Comparison of ENCODE assay signal across 8 cellular contexts in the genomic region with DNA sequence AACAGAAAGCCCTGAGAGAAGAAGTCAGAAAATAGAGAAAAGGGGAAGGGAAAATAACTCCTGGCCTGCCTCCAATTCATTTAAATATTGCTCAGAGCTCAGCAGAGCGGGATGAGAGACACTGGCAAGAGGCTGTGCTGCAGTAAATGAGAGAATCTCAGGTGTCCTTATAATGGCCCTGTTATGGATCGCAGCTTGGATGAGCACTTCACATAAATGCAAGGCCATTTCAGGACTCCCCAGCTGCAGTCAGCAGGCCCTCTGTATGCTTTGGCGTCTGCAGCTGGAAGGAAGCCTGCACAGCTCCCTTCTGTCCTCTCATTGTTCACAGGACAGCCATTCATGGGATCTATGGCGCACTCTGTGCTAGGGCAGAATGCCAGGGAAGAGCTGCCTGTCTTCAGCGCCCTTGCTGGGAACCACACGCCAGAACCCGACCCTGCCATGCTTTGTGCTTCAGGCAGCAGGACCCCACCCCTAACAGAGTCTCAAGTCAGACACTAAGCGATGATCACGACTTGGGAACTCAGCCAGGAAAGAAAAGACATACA. TPM values are rescaled to one million over a fixed set of nuclear protein-coding genes. Genes with fewer than 3 reads are reported as not detected.
DNase-seq lines count a peak whose midpoint lies in the region; ATAC-seq and TF ChIP-seq lines count a peak whose summit lies in the region.

No MANE protein-coding gene starts in this region.

- H3K4me3 ChIP-seq in gastroesophageal sphincter (peak overlapping the region in 1 of 2 donors; percentile 17), hepatocyte (no peak overlapping the region)

- peak; percentile 41 for DNase-seq in COLO668 (lab: John Stamatoyannopoulos, UW; ENCODE audit: unreplicated experiment)
- peak; percentile 83 for DNase-seq in MV-4-11 (lab: John Stamatoyannopoulos, UW)
- DNase-seq in retina: peak; percentile 59
- no peak for DNase-seq in hepatocyte (ENCODE audit: low spot score)
- no peak for DNase-seq in activated gamma-delta T cell (lab: John Stamatoyannopoulos, UW)

- no peaks in the 10 kb centered on the region for H3K79me2 ChIP-seq in hepatocyte

- no peak for TF ChIP-seq CTCF in gastroesophageal sphincter (IDR thresholded peaks at IDR 0.05)
- no peak for TF ChIP-seq CTCF in hepatocyte (IDR thresholded peaks at IDR 0.05; ENCODE audit: poor library complexity)

- H2AFZ ChIP-seq in hepatocyte: no peak overlapping the region

- H3K4me1 ChIP-seq in gastroesophageal sphincter: peaks cover 3 to 28% (median 16%) of the 10 kb centered on the region in 3 donors
- no peaks in the 10 kb centered on the region for H3K4me1 ChIP-seq in hepatocyte (ENCODE audit: insufficient read depth)

- TF ChIP-seq POLR2A in gastroesophageal sphincter (IDR thresholded peaks at IDR 0.05): no peak

- WGBS in gastroesophageal sphincter (ENCODE audit: low coverage in 1 of 2), 2 donors: 11 to 26% methylated on average over 4 to 6 of the region's 9 CpGs
- WGBS in hepatocyte (ENCODE audit: low lambda C conversion rate, missing lambda C conversion rate): 54% methylated on average over 9 of the region's 9 CpGs

- H3K27ac ChIP-seq in gastroesophageal sphincter (peak overlapping the region in 3 of 4 donors; percentile 35 to 75 (median 71)), hepatocyte (no peak overlapping the region)

- peak; percentile 93 for ATAC-seq in GM21576 (IDR thresholded peaks at IDR 0.05; ENCODE audit: unreplicated experiment)
- ATAC-seq in SK-N-SH treated with all-trans-retinoic acid at 6 μM for 48 hours: peak; percentile 82
- no peak for ATAC-seq in gastroesophageal sphincter

- no peaks in the 10 kb centered on the region for H3K27me3 ChIP-seq in gastroesophageal sphincter
- H3K27me3 ChIP-seq in hepatocyte: no peaks in the 10 kb centered on the region

- H3K4me2 ChIP-seq in hepatocyte: no peak overlapping the region

- H4K20me1 ChIP-seq in hepatocyte (ENCODE audit: insufficient read depth, poor library complexity, severe bottlenecking): no peaks in the 10 kb centered on the region

- H3K36me3 ChIP-seq in gastroesophageal sphincter (no peaks in the 10 kb centered on the region), hepatocyte (replicated peaks; ENCODE audit: insufficient read depth, low read depth) (no peaks in the 10 kb centered on the region)

- no peaks in the 10 kb centered on the region for H3K9me2 ChIP-seq in hepatocyte (replicated peaks; ENCODE audit: insufficient read depth)

- H3K9me3 ChIP-seq in gastroesophageal sphincter: no peaks in the 10 kb centered on the region
- H3K9me3 ChIP-seq in hepatocyte (ENCODE audit: low read depth): no peaks in the 10 kb centered on the region

- TF ChIP-seq EP300 in gastroesophageal sphincter (IDR thresholded peaks at IDR 0.05): no peak

TF ChIP-seq in SK-N-SH treated with all-trans-retinoic acid at 6 μM for 48 hours, 23 proteins besides CTCF, POLR2A, EP300 and RAD21:
- TF ChIP-seq, protein P1, sequence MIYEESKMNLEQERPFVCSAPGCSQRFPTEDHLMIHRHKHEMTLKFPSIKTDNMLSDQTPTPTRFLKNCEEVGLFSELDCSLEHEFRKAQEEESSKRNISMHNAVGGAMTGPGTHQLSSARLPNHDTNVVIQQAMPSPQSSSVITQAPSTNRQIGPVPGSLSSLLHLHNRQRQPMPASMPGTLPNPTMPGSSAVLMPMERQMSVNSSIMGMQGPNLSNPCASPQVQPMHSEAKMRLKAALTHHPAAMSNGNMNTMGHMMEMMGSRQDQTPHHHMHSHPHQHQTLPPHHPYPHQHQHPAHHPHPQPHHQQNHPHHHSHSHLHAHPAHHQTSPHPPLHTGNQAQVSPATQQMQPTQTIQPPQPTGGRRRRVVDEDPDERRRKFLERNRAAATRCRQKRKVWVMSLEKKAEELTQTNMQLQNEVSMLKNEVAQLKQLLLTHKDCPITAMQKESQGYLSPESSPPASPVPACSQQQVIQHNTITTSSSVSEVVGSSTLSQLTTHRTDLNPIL (CRISPR knock-in tag; IDR thresholded peaks at IDR 0.05; ENCODE audit: low read depth): no peak
- no peak for TF ChIP-seq ISL1 (CRISPR knock-in tag; IDR thresholded peaks at IDR 0.05)
- no peak for TF ChIP-seq ZFP30 (CRISPR knock-in tag; IDR thresholded peaks at IDR 0.05)
- TF ChIP-seq OSR1 (CRISPR knock-in tag; IDR thresholded peaks at IDR 0.05): no peak
- no peak for TF ChIP-seq ESRRG (CRISPR knock-in tag; IDR thresholded peaks at IDR 0.05)
- TF ChIP-seq GLIS3 (CRISPR knock-in tag; IDR thresholded peaks at IDR 0.05): no peak
- no peak for TF ChIP-seq ARNTL (CRISPR knock-in tag; IDR thresholded peaks at IDR 0.05; ENCODE audit: borderline replicate concordance, low read depth)
- TF ChIP-seq, protein P2, sequence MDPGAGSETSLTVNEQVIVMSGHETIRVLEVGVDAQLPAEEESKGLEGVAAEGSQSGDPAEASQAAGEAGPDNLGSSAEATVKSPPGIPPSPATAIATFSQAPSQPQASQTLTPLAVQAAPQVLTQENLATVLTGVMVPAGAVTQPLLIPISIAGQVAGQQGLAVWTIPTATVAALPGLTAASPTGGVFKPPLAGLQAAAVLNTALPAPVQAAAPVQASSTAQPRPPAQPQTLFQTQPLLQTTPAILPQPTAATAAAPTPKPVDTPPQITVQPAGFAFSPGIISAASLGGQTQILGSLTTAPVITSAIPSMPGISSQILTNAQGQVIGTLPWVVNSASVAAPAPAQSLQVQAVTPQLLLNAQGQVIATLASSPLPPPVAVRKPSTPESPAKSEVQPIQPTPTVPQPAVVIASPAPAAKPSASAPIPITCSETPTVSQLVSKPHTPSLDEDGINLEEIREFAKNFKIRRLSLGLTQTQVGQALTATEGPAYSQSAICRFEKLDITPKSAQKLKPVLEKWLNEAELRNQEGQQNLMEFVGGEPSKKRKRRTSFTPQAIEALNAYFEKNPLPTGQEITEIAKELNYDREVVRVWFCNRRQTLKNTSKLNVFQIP (CRISPR knock-in tag; IDR thresholded peaks at IDR 0.05; ENCODE audit: borderline replicate concordance, low read depth): no peak
- no peak for TF ChIP-seq BACH2 (CRISPR knock-in tag; IDR thresholded peaks at IDR 0.05; ENCODE audit: borderline replicate concordance)
- TF ChIP-seq CSDC2 (CRISPR knock-in tag; IDR thresholded peaks at IDR 0.05): no peak
- no peak for TF ChIP-seq ZC3H10 (CRISPR knock-in tag; IDR thresholded peaks at IDR 0.05)
- TF ChIP-seq, protein P3, sequence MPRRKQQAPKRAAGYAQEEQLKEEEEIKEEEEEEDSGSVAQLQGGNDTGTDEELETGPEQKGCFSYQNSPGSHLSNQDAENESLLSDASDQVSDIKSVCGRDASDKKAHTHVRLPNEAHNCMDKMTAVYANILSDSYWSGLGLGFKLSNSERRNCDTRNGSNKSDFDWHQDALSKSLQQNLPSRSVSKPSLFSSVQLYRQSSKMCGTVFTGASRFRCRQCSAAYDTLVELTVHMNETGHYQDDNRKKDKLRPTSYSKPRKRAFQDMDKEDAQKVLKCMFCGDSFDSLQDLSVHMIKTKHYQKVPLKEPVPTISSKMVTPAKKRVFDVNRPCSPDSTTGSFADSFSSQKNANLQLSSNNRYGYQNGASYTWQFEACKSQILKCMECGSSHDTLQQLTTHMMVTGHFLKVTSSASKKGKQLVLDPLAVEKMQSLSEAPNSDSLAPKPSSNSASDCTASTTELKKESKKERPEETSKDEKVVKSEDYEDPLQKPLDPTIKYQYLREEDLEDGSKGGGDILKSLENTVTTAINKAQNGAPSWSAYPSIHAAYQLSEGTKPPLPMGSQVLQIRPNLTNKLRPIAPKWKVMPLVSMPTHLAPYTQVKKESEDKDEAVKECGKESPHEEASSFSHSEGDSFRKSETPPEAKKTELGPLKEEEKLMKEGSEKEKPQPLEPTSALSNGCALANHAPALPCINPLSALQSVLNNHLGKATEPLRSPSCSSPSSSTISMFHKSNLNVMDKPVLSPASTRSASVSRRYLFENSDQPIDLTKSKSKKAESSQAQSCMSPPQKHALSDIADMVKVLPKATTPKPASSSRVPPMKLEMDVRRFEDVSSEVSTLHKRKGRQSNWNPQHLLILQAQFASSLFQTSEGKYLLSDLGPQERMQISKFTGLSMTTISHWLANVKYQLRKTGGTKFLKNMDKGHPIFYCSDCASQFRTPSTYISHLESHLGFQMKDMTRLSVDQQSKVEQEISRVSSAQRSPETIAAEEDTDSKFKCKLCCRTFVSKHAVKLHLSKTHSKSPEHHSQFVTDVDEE (CRISPR knock-in tag; IDR thresholded peaks at IDR 0.05): no peak
- TF ChIP-seq RARB (CRISPR knock-in tag; IDR thresholded peaks at IDR 0.05): no peak
- no peak for TF ChIP-seq ZNF565 (CRISPR knock-in tag; conservative IDR thresholded peaks at IDR 0.05; ENCODE audit: low read depth)
- TF ChIP-seq SNAI2 (CRISPR knock-in tag; IDR thresholded peaks at IDR 0.05): no peak
- TF ChIP-seq TCF4 (CRISPR knock-in tag; IDR thresholded peaks at IDR 0.05; ENCODE audit: borderline replicate concordance): no peak

RNA-seq across cellular contexts. Expression of a gene that starts 20.7 kb away (rescaled TPM):
- total RNA-seq in gastroesophageal sphincter (10 to 100 TPM; 14.1 to 21.8 (median 18.1) TPM), hepatocyte (29.0 and 33.3 TPM in 2 replicates)
- polyA plus RNA-seq in hepatocyte: 14.6 and 23.4 TPM in 2 replicates

RNA-seq across cellular contexts. Expression of a gene that starts 46.7 kb away (rescaled TPM):
- total RNA-seq in gastroesophageal sphincter (10 to 100 TPM; 20.5 to 30.4 (median 24.6) TPM), hepatocyte (13.0 and 14.4 TPM in 2 replicates)
- 5.4 and 6.8 TPM in 2 replicates for polyA plus RNA-seq in hepatocyte

RNA-seq across cellular contexts. Expression of a gene that starts 46.9 kb away (rescaled TPM):
- 10 to 100 TPM in 2 of 4 donors, 1 to 10 TPM in 2; 6.0 to 12.1 (median 9.2) TPM for total RNA-seq in gastroesophageal sphincter
- total RNA-seq in hepatocyte: 7.2 and 12.4 TPM in 2 replicates
- polyA plus RNA-seq in hepatocyte: 3.0 and 4.6 TPM in 2 replicates

Comparison
In these comparisons a context has a peak if more than half of its experiments do, and no peak if none do; other contexts are left out.
1. DNase-seq: peak in COLO668 (single experiment), MV-4-11 (single experiment) and retina (single experiment); none in hepatocyte (single experiment) and activated gamma-delta T cell (single experiment).